Comparison of ENCODE assay signal across 8 cellular contexts in the genomic region with DNA sequence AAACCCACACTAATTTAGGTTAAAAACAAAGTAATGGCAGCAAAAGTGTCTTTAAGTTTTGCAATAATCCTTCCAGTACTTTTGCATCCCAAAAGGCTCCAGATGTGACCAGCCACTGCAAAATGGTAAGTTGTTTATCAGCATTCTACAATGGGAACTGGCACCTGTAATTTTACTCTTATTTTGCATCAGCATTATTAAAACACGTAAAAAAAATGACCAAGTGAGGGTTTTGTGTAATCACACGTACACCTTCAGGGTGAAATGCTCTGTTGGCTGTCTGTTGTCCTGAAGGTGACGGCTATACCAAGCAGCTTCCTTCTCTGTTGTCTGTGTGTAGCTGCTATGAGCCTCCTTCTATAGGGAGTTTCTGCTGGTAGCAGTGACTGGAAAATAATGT. TPM values are rescaled to one million over a fixed set of nuclear protein-coding genes. Genes with fewer than 3 reads are reported as not detected.
DNase-seq lines count a peak whose midpoint lies in the region; ATAC-seq, FAIRE-seq and TF ChIP-seq lines count a peak whose summit lies in the region.

No MANE protein-coding gene starts in this region.

- peaks cover 20 to 38% (median 36%) of the 10 kb centered on the region in 4 donors for H3K4me1 ChIP-seq in esophagus muscularis mucosa
- H3K4me1 ChIP-seq in neuronal stem cell (ENCODE audit: control insufficient read depth in 2 of 2, insufficient read depth in 1 of 2, low read depth in 1 of 2, low read length in 2 of 2): peaks cover 6 to 20% of the 10 kb centered on the region in 2 donors

- FAIRE-seq in D721Med (lab: Jason Lieb, UNC): no peak

- H3K36me3 ChIP-seq in esophagus muscularis mucosa (no peaks in the 10 kb centered on the region), neuronal stem cell (replicated peaks in 1 of 2; ENCODE audit: control insufficient read depth in 2 of 2, insufficient read depth in 2 of 2, low read length in 2 of 2) (no peaks in the 10 kb centered on the region)

- H2BK12ac ChIP-seq in neuronal stem cell (ENCODE audit: low read length): no peak overlapping the region

- no peak overlapping the region for H3K4me2 ChIP-seq in neuronal stem cell (ENCODE audit: insufficient read depth, low read length, poor library complexity, severe bottlenecking)

- no peaks in the 10 kb centered on the region for H3K27me3 ChIP-seq in esophagus muscularis mucosa
- H3K27me3 ChIP-seq in neuronal stem cell (ENCODE audit: control insufficient read depth in 3 of 3, insufficient read depth in 3 of 3, low read depth in 1 of 3, low read length in 3 of 3): no peaks in the 10 kb centered on the region

- TF ChIP-seq EP300 in esophagus muscularis mucosa (IDR thresholded peaks at IDR 0.05): no peak

- no peak overlapping the region for H2BK5ac ChIP-seq in neuronal stem cell (ENCODE audit: low read length)

- no peak overlapping the region for H2BK15ac ChIP-seq in neuronal stem cell (ENCODE audit: low read length)

- H3K4me3 ChIP-seq in esophagus muscularis mucosa (peak overlapping the region; percentile 8 to 35 (median 22)), neuronal stem cell (ENCODE audit: low read length in 2 of 2) (no peak overlapping the region)

- no peak overlapping the region for H3K14ac ChIP-seq in neuronal stem cell (ENCODE audit: low read length)

- no peak overlapping the region for H3K9ac ChIP-seq in neuronal stem cell (ENCODE audit: low read depth, low read length, poor library complexity)

- H2BK120ac ChIP-seq in neuronal stem cell (ENCODE audit: low read depth, low read length): no peak overlapping the region

- TF ChIP-seq CTCF in esophagus muscularis mucosa (IDR thresholded peaks at IDR 0.05) (no peak), D721Med (IDR thresholded peaks at IDR 0.05; ENCODE audit: insufficient read depth, missing control alignments) (no peak)

- H2AK5ac ChIP-seq in neuronal stem cell (ENCODE audit: low read depth, low read length): no peak overlapping the region

- ATAC-seq in GM18861 (IDR thresholded peaks at IDR 0.05; ENCODE audit: unreplicated experiment): no peak
- ATAC-seq in GM18502 (IDR thresholded peaks at IDR 0.05; ENCODE audit: poor library complexity, unreplicated experiment): no peak

- H3K27ac ChIP-seq in esophagus muscularis mucosa (replicated peaks in 1 of 4) (peak overlapping the region; percentile 41 to 71 (median 58)), neuronal stem cell (replicated peaks; ENCODE audit: low read length) (peak overlapping the region; percentile 48)

- no peak overlapping the region for H3K23ac ChIP-seq in neuronal stem cell (ENCODE audit: low read depth, low read length, poor library complexity)

- no peak for TF ChIP-seq POLR2A in esophagus muscularis mucosa (IDR thresholded peaks at IDR 0.05; ENCODE audit: low read depth)

- H4K91ac ChIP-seq in neuronal stem cell (ENCODE audit: low read depth, low read length, poor library complexity): no peak overlapping the region

- no peak overlapping the region for H4K8ac ChIP-seq in neuronal stem cell (ENCODE audit: low read depth, low read length)

- H3K9me3 ChIP-seq in esophagus muscularis mucosa (no peaks in the 10 kb centered on the region), neuronal stem cell (replicated peaks in 1 of 2; ENCODE audit: control insufficient read depth in 2 of 2, insufficient read depth in 1 of 2, low read depth in 1 of 2, low read length in 2 of 2) (peaks cover 0 to 4% of the 10 kb centered on the region in 2 donors)

- H2AFZ ChIP-seq in neuronal stem cell (ENCODE audit: low read length): peak overlapping the region; percentile 83

- DNase-seq in DMS53 (lab: John Stamatoyannopoulos, UW) (peak; percentile 70), NCI-H2227 treated with DMSO at 0.1 percent for 48 hours (lab: John Stamatoyannopoulos, UW) (peak; percentile 73), esophagus muscularis mucosa (ENCODE audit: extremely low spot score) (no peak), neuronal stem cell (ENCODE audit: low spot score) (peak; percentile 30), NCI-H524 treated with DMSO at 0.1 percent for 48 hours (lab: John Stamatoyannopoulos, UW) (no peak), D721Med (ENCODE audit: insufficient read length, low spot score) (no peak)

- intact Hi-C loops in esophagus muscularis mucosa (cut with DNase I): loop anchor here (1.0 kb wide), 1 partner anchor 63 kb away; no protein-coding TSS in a partner anchor

- H3K18ac ChIP-seq in neuronal stem cell (ENCODE audit: low read length): no peak overlapping the region

- no peak overlapping the region for H3K4ac ChIP-seq in neuronal stem cell (ENCODE audit: low read length)

- WGBS in esophagus muscularis mucosa: 10% methylated on average over 3 of the region's 3 CpGs
- WGBS in neuronal stem cell (ENCODE audit: extremely low coverage in 2 of 2, insufficient read length in 2 of 2, insufficient replicate concordance in 1 of 2), 2 donors: no CpG with 5 or more reads among the region's 3 CpGs

- H3K79me1 ChIP-seq in neuronal stem cell (ENCODE audit: low read depth, low read length): no peaks in the 10 kb centered on the region

RNA-seq across cellular contexts. Expression of a gene that starts 36.9 kb away (rescaled TPM):
- 10 to 100 TPM; 62.9 to 97.2 (median 74.2) TPM for total RNA-seq in esophagus muscularis mucosa
- polyA plus RNA-seq in neuronal stem cell (2013, experiment 1 of 2): 130 TPM
- 125 TPM for polyA plus RNA-seq in neuronal stem cell (2013, experiment 2 of 2)

Comparison
In these comparisons a context has a peak if more than half of its experiments do, and no peak if none do; other contexts are left out.
1. DNase-seq: peak in DMS53 (single experiment), NCI-H2227 treated with DMSO at 0.1 percent for 48 hours (single experiment) and neuronal stem cell (single experiment); none in esophagus muscularis mucosa (single experiment), NCI-H524 treated with DMSO at 0.1 percent for 48 hours (single experiment) and D721Med (single experiment).
2. H3K4me3 ChIP-seq: peak in esophagus muscularis mucosa (4 of 4); none in neuronal stem cell (0 of 2).